Comparison of ENCODE assay signal across 8 cellular contexts in genomic region chr10:62817763-62818425, GRCh38. TPM values are rescaled to one million over a fixed set of nuclear protein-coding genes. Genes with fewer than 3 reads are reported as not detected.
A peak's percentile ranks its signal among the peaks of the same experiment; 100 is the strongest.
DNase-seq lines count a peak whose midpoint lies in the region; ATAC-seq and TF ChIP-seq lines count a peak whose summit lies in the region.

No MANE protein-coding gene starts in this region.

- no peaks in the 10 kb centered on the region for H4K20me1 ChIP-seq in OCI-LY1 (ENCODE audit: insufficient read depth, low read length)

- H3K27me3 ChIP-seq in OCI-LY1 (ENCODE audit: insufficient read depth, low read length) (no peaks in the 10 kb centered on the region; the same call in 1 of the 2 replicates), thoracic aorta (replicated peaks; ENCODE audit: insufficient read depth) (no peaks in the 10 kb centered on the region)

- H3K79me2 ChIP-seq in OCI-LY1 (ENCODE audit: insufficient read depth, low read length) = no peaks in the 10 kb centered on the region

- H3K27ac Mint-ChIP-seq in CD14-positive monocyte (peak overlapping the region; percentile 88 to 96 (median 95)), nephron (peak overlapping the region in 2 of 3 experiments; percentile 84 to 89)

- peak overlapping the region; percentile 65 for H3K4me2 ChIP-seq in OCI-LY1 (ENCODE audit: low read length)

- H3K27me3 Mint-ChIP-seq in CD14-positive monocyte (ENCODE audit: low read depth in 3 of 3) (peaks cover 63 to 82% (median 63%) of the 10 kb centered on the region in 3 donors), nephron (ENCODE audit: low read depth) (peaks cover 74% of the 10 kb centered on the region)

- DNase-seq in CD14-positive monocyte (ENCODE audit: low spot score) = peak; percentile 66
- DNase-seq in activated T-helper 9 cell treated with anti-CD3 and anti-CD28 coated beads, Interleukin-2, amount 50 U/mL, for 16 hours (ENCODE audit: low read depth) = peak; percentile 66
- DNase-seq in fibroblast of the aortic adventitia (ENCODE audit: low read depth) = peak; percentile 61
- DNase-seq in thoracic aorta (ENCODE audit: low spot score) = no peak

- TF ChIP-seq CTCF in CD14-positive monocyte (IDR thresholded peaks at IDR 0.05) (peak; percentile 90), OCI-LY1 (IDR thresholded peaks at IDR 0.05; ENCODE audit: low read length) (peak; percentile 69), fibroblast of the aortic adventitia (IDR thresholded peaks at IDR 0.05; ENCODE audit: insufficient read depth, low read length) (peak; percentile 68), nephron (IDR thresholded peaks at IDR 0.05; ENCODE audit: unreplicated experiment in 3 of 3) (peak; percentile 86 to 91 (median 91)), thoracic aorta (IDR thresholded peaks at IDR 0.05) (peak; percentile 81)

- H3K4me1 Mint-ChIP-seq in CD14-positive monocyte = peaks cover 36% of the 10 kb centered on the region
- peaks cover 24% of the 10 kb centered on the region for H3K4me1 Mint-ChIP-seq in nephron

- H3F3A ChIP-seq in OCI-LY1 (ENCODE audit: insufficient read depth, low read length) = no peaks in the 10 kb centered on the region

- ATAC-seq in GM19043 (IDR thresholded peaks at IDR 0.05; ENCODE audit: low read depth, unreplicated experiment) (peak; percentile 26), HG03196 (IDR thresholded peaks at IDR 0.05; ENCODE audit: unreplicated experiment) (peak; percentile 39), thoracic aorta (ENCODE audit: insufficient number of reproducible peaks, low FRiP score, low read depth) (no peak)

- intact Hi-C loops in CD14-positive monocyte (cut with micrococcal nuclease) = loop anchor here (5.0 to 10.0 kb wide), 5 partner anchors 206 to 386 kb away; partner anchors contain the start of gene NRBF2 (in 1 of the 2)

- peaks cover 22% of the 10 kb centered on the region for H3K4me1 ChIP-seq in OCI-LY1 (ENCODE audit: insufficient read depth, low read length, severe bottlenecking)
- H3K4me1 ChIP-seq in thoracic aorta (ENCODE audit: control insufficient read depth in 1 of 2, low read depth in 2 of 2) = peaks cover 20 to 44% of the 10 kb centered on the region in 2 donors

- H3K9me3 Mint-ChIP-seq in CD14-positive monocyte (peaks cover 0 to 32% (median 25%) of the 10 kb centered on the region in 7 donors), nephron (no peaks in the 10 kb centered on the region)

- H3K36me3 Mint-ChIP-seq in CD14-positive monocyte (peaks cover 20 to 27% of the 10 kb centered on the region in 2 donors), nephron (ENCODE audit: low read depth) (peaks cover 4% of the 10 kb centered on the region)

- H2AFZ ChIP-seq in OCI-LY1 (ENCODE audit: low read length) = no peak overlapping the region

- H3K27ac ChIP-seq in OCI-LY1 (ENCODE audit: low read depth, low read length, poor library complexity, severe bottlenecking) (no peak overlapping the region), thoracic aorta (peak overlapping the region; percentile 79 to 89)

- H3K4me3 Mint-ChIP-seq in CD14-positive monocyte = peak overlapping the region; percentile 98 to 99
- H3K4me3 Mint-ChIP-seq in nephron = peak overlapping the region; percentile 95 to 97 (median 96)

- no peaks in the 10 kb centered on the region for H3K9me2 ChIP-seq in OCI-LY1 (ENCODE audit: low read depth, low read length)

- H3K36me3 ChIP-seq in OCI-LY1 (ENCODE audit: insufficient read depth, low read length) (no peaks in the 10 kb centered on the region), thoracic aorta (no peaks in the 10 kb centered on the region)

- H3K4me3 ChIP-seq in OCI-LY1 (ENCODE audit: low read depth, low read length, poor library complexity, severe bottlenecking) (peak overlapping the region; percentile 64), fibroblast of the aortic adventitia (ENCODE audit: low read depth, low read length) (peak overlapping the region; percentile 73), thoracic aorta (peak overlapping the region; percentile 95)

- peak overlapping the region; percentile 34 for H3K9ac ChIP-seq in OCI-LY1 (ENCODE audit: low read length)

- H3K9me3 ChIP-seq in OCI-LY1 (ENCODE audit: low read length) = no peaks in the 10 kb centered on the region
- H3K9me3 ChIP-seq in thoracic aorta = no peaks in the 10 kb centered on the region

RNA-seq across cellular contexts. Expression of gene EGR2, which starts 1.7 kb away (rescaled TPM):
- 10 to 100 TPM; 10.3 to 54.9 TPM for polyA plus RNA-seq in CD14-positive monocyte
- total RNA-seq in fibroblast of the aortic adventitia (ENCODE audit: low replicate concordance) = 0.90 TPM in 1 of 2 replicates, not detected in the other
- total RNA-seq in thoracic aorta = 1 to 10 TPM in 1 of 2 donors, under 1 TPM in 1; 0.95 to 3.3 TPM

RNA-seq across cellular contexts. Expression of gene ADO, which starts 13.4 kb away (rescaled TPM):
- polyA plus RNA-seq in CD14-positive monocyte = 1 to 10 TPM; 6.2 to 7.0 TPM
- total RNA-seq in fibroblast of the aortic adventitia (ENCODE audit: low replicate concordance) (11.0 and 22.0 TPM in 2 replicates), thoracic aorta (10 to 100 TPM; 15.8 to 22.8 TPM)
